In genomic region chr14:81710232-81710845, GRCh38 we compare ENCODE assay signal across 7 cellular contexts.
DNase-seq lines count a peak whose midpoint lies in the region; ATAC-seq and TF ChIP-seq lines count a peak whose summit lies in the region.

No MANE protein-coding gene starts in this region.

- H3K9me3 Mint-ChIP-seq in nephron: peaks cover 11% of the 10 kb centered on the region

- H3K27ac Mint-ChIP-seq in nephron: no peak overlapping the region

- DNase-seq in GM10266 (ENCODE audit: extremely low spot score) (peak; percentile 22), NCI-H82 (lab: John Stamatoyannopoulos, UW) (peak; percentile 73), colonic mucosa (no peak), hepatic stellate cell (ENCODE audit: low spot score) (no peak)

- H3K27me3 Mint-ChIP-seq in nephron (ENCODE audit: low read depth): no peaks in the 10 kb centered on the region

- H3K4me3 ChIP-seq in colonic mucosa: no peak overlapping the region

- H3K9ac ChIP-seq in colonic mucosa (ENCODE audit: low read depth in 2 of 2, low read length in 2 of 2): no peak overlapping the region

- no peak overlapping the region for H3K27ac ChIP-seq in colonic mucosa

- H3K9me3 ChIP-seq in colonic mucosa: no peaks in the 10 kb centered on the region

- H3K36me3 Mint-ChIP-seq in nephron (ENCODE audit: low read depth): no peaks in the 10 kb centered on the region

- no peaks in the 10 kb centered on the region for H3K36me3 ChIP-seq in colonic mucosa

- ATAC-seq in HG02885 (IDR thresholded peaks at IDR 0.05; ENCODE audit: poor library complexity, unreplicated experiment) (peak; percentile 74), GM19455 (IDR thresholded peaks at IDR 0.05; ENCODE audit: unreplicated experiment) (no peak)

- peaks cover 10% of the 10 kb centered on the region for H3K4me1 Mint-ChIP-seq in nephron

- intact Hi-C loops in colonic mucosa (cut with DNase I): no loop called here

- H3K27me3 ChIP-seq in colonic mucosa: no peaks in the 10 kb centered on the region

- no peaks in the 10 kb centered on the region for H3K4me1 ChIP-seq in colonic mucosa

- no peak overlapping the region for H3K4me3 Mint-ChIP-seq in nephron

- TF ChIP-seq CTCF in GM10266 (IDR thresholded peaks at IDR 0.05; ENCODE audit: control insufficient read depth, insufficient read depth, low read depth, missing control alignments): peak; percentile 81
- TF ChIP-seq CTCF in colonic mucosa (IDR thresholded peaks at IDR 0.05): peak; percentile 22
- peak; percentile 62 to 78 (median 71) for TF ChIP-seq CTCF in nephron (IDR thresholded peaks at IDR 0.05; ENCODE audit: unreplicated experiment in 3 of 3)

Comparison
In these comparisons a context has a peak if more than half of its experiments do, and no peak if none do; other contexts are left out.
1. DNase-seq: peak in GM10266 (single experiment) and NCI-H82 (single experiment); none in colonic mucosa (single experiment) and hepatic stellate cell (single experiment).
2. CTCF ChIP-seq: peak in every context shown above with its lines; median percentile 81 in GM10266; 71 in nephron; 22 in colonic mucosa.